Comparison of ENCODE assay signal across 13 cellular contexts in genomic region chr7:100582650-100583049, GRCh38. TPM values are rescaled to one million over a fixed set of nuclear protein-coding genes. Genes with fewer than 3 reads are reported as not detected.
A peak's percentile ranks its signal among the peaks of the same experiment; 100 is the strongest.
DNase-seq lines count a peak whose midpoint lies in the region; ATAC-seq, FAIRE-seq and TF ChIP-seq lines count a peak whose summit lies in the region.
"Had no signal": no experiment of that assay in that cellular context is flagged by ENCODE, and none has a peak within 500 bp of the region (broad histone marks: within the 10 kb centered on the region; RNA-seq: fewer than 3 reads in every experiment).

No MANE protein-coding gene starts in this region.

- no TSS peak for BruUV-seq in MCF 10A (replicated peaks; lab: Mats Ljungman, UMichigan)

- no peak for ATAC-seq in activated naive CD8-positive, alpha-beta T cell treated with anti-CD3 and anti-CD28 coated beads, Interleukin-2, amount 50 U/mL, for 24 hours

- H2BK5ac ChIP-seq in mesenchymal stem cell (ENCODE audit: low read depth, low read length, poor library complexity, severe bottlenecking), result no peak overlapping the region

- peaks cover 23% of the 10 kb centered on the region for H3K36me3 Mint-ChIP-seq in MCF 10A (ENCODE audit: insufficient read depth, unreplicated experiment)
- peaks cover 11% of the 10 kb centered on the region for H3K36me3 Mint-ChIP-seq in activated naive CD8-positive, alpha-beta T cell treated with anti-CD3 and anti-CD28 coated beads, Interleukin-2, amount 50 U/mL, for 24 hours (ENCODE audit: low read depth)

- H3K4me3 ChIP-seq in breast epithelium (peak overlapping the region in 2 of 3 donors; percentile 91 to 97), mesenchymal stem cell (ENCODE audit: insufficient read depth in 1 of 2, low read depth in 1 of 2, low read length in 2 of 2) (no peak overlapping the region), thyroid gland (replicated peaks in 1 of 3) (no peak overlapping the region)

- peaks cover 13% of the 10 kb centered on the region for H3K4me1 Mint-ChIP-seq in MCF 10A (ENCODE audit: insufficient read depth, unreplicated experiment)
- peaks cover 40% of the 10 kb centered on the region for H3K4me1 Mint-ChIP-seq in activated naive CD8-positive, alpha-beta T cell treated with anti-CD3 and anti-CD28 coated beads, Interleukin-2, amount 50 U/mL, for 24 hours

- H3K27me3 Mint-ChIP-seq in MCF 10A (ENCODE audit: insufficient read depth, unreplicated experiment), result no peaks in the 10 kb centered on the region
- H3K27me3 Mint-ChIP-seq in activated naive CD8-positive, alpha-beta T cell treated with anti-CD3 and anti-CD28 coated beads, Interleukin-2, amount 50 U/mL, for 24 hours, result peaks cover 3% of the 10 kb centered on the region

- FAIRE-seq in RCC 7860 (lab: Jason Lieb, UNC), result no peak
- FAIRE-seq: colon had no signal

- H3K4me2 ChIP-seq in mesenchymal stem cell (ENCODE audit: low read length, poor library complexity, severe bottlenecking), result no peak overlapping the region

- H2BK12ac ChIP-seq in mesenchymal stem cell (ENCODE audit: low read length in 2 of 2), result peak overlapping the region; percentile 7 to 65

- peak overlapping the region; percentile 69 for H2BK120ac ChIP-seq in mesenchymal stem cell (ENCODE audit: low read depth, low read length)

- no peak overlapping the region for H3K23ac ChIP-seq in mesenchymal stem cell (ENCODE audit: low read length in 2 of 2)

- POLR2A ChIA-PET in MCF 10A (lab: Yijun Ruan, JAX), result interaction anchor here (4.8 kb wide), 1 partner anchor 30 kb away, joined by 49 read pairs; the partner anchor contains the start of gene MOSPD3

- H3K9me3 Mint-ChIP-seq in MCF 10A (ENCODE audit: unreplicated experiment), result no peaks in the 10 kb centered on the region
- H3K9me3 Mint-ChIP-seq in activated naive CD8-positive, alpha-beta T cell treated with anti-CD3 and anti-CD28 coated beads, Interleukin-2, amount 50 U/mL, for 24 hours, result no peaks in the 10 kb centered on the region

- H3K27me3 ChIP-seq in breast epithelium (no peaks in the 10 kb centered on the region), mesenchymal stem cell (ENCODE audit: control insufficient read depth in 1 of 2, insufficient read depth in 1 of 2, low read length in 2 of 2) (no peaks in the 10 kb centered on the region), thyroid gland (no peaks in the 10 kb centered on the region)

- H2AK5ac ChIP-seq in mesenchymal stem cell (ENCODE audit: low read length, severe bottlenecking), result no peak overlapping the region

- peak overlapping the region; percentile 75 to 76 for H3K4ac ChIP-seq in mesenchymal stem cell (ENCODE audit: low read depth in 1 of 2, low read length in 2 of 2)

- H2BK15ac ChIP-seq in mesenchymal stem cell (ENCODE audit: low read depth, poor library complexity, severe bottlenecking), result peak overlapping the region; percentile 49

- peaks cover 7% of the 10 kb centered on the region for H3K36me3 ChIP-seq in breast epithelium
- peaks cover 48 to 54% of the 10 kb centered on the region in 2 experiments for H3K36me3 ChIP-seq in mesenchymal stem cell (ENCODE audit: control insufficient read depth in 1 of 2, insufficient read depth in 2 of 2, low read depth in 1 of 2, low read length in 2 of 2)
- peaks cover 36 to 41% of the 10 kb centered on the region in 2 donors for H3K36me3 ChIP-seq in thyroid gland

- H2AFZ ChIP-seq in mesenchymal stem cell (ENCODE audit: low read depth, low read length), result no peak overlapping the region

- H3K4me3 Mint-ChIP-seq in MCF 10A (ENCODE audit: unreplicated experiment), result no peak overlapping the region
- peak overlapping the region; percentile 6 for H3K4me3 Mint-ChIP-seq in activated naive CD8-positive, alpha-beta T cell treated with anti-CD3 and anti-CD28 coated beads, Interleukin-2, amount 50 U/mL, for 24 hours

- H3K9me3 ChIP-seq in breast epithelium, result no peaks in the 10 kb centered on the region
- H3K9me3 ChIP-seq in mesenchymal stem cell (ENCODE audit: control insufficient read depth, low read length), result no peaks in the 10 kb centered on the region
- H3K9me3 ChIP-seq in thyroid gland, result no peaks in the 10 kb centered on the region

- peak overlapping the region; percentile 13 to 17 for H3K18ac ChIP-seq in mesenchymal stem cell (ENCODE audit: low read depth in 1 of 2, low read length in 2 of 2)

- CTCF ChIA-PET in MCF 10A (lab: Yijun Ruan, JAX), result interaction anchor here (0.5 kb wide), 1 partner anchor 19 kb away, joined by 4 read pairs; the partner anchor contains the start of gene PCOLCE

- TF ChIP-seq POLR2A in breast epithelium (IDR thresholded peaks at IDR 0.05) (no peak), thyroid gland (IDR thresholded peaks at IDR 0.05) (no peak)

- peak overlapping the region; percentile 98 to 99 for H3K27ac ChIP-seq in breast epithelium
- peak overlapping the region; percentile 96 for H3K27ac ChIP-seq in mesenchymal stem cell (ENCODE audit: low read length, poor library complexity, severe bottlenecking)
- peak overlapping the region in 2 of 3 donors; percentile 10 to 37 for H3K27ac ChIP-seq in thyroid gland

- H4K8ac ChIP-seq in mesenchymal stem cell (ENCODE audit: low read length), result peak overlapping the region; percentile 74

- TF ChIP-seq CTCF in breast epithelium (IDR thresholded peaks at IDR 0.05) (no peak), MCF 10A (IDR thresholded peaks at IDR 0.05; ENCODE audit: unreplicated experiment) (no peak), thyroid gland (IDR thresholded peaks at IDR 0.05) (no peak)

- H3K4me1 ChIP-seq in breast epithelium (peaks cover 5 to 23% of the 10 kb centered on the region in 2 donors), mesenchymal stem cell (ENCODE audit: control insufficient read depth, insufficient read depth, low read depth, low read length) (peaks cover 29% of the 10 kb centered on the region), thyroid gland (peaks cover 36 to 37% of the 10 kb centered on the region in 2 donors)

- 80% methylated on average over 11 of the region's 11 CpGs for WGBS in mesenchymal stem cell
- WGBS in thyroid gland, 2 donors, result 69 to 77% methylated on average over 11 of the region's 11 CpGs

- H3K79me1 ChIP-seq in mesenchymal stem cell (replicated peaks; ENCODE audit: low read length, poor library complexity, severe bottlenecking), result peaks cover 31% of the 10 kb centered on the region

- intact Hi-C loops in breast epithelium (cut with DNase I; ENCODE audit: low total_unique reads) (no loop called here), MCF 10A (cut with micrococcal nuclease) (no loop called here), thyroid gland (cut with DNase I) (no loop called here)

- peak overlapping the region; percentile 74 for H4K91ac ChIP-seq in mesenchymal stem cell (ENCODE audit: low read length)

- peak overlapping the region; percentile 65 for H3K9ac ChIP-seq in mesenchymal stem cell (ENCODE audit: low read length)

- H3K27ac Mint-ChIP-seq in MCF 10A (ENCODE audit: low read depth, unreplicated experiment), result no peak overlapping the region
- H3K27ac Mint-ChIP-seq in activated naive CD8-positive, alpha-beta T cell treated with anti-CD3 and anti-CD28 coated beads, Interleukin-2, amount 50 U/mL, for 24 hours, result peak overlapping the region; percentile 90

- H3K14ac ChIP-seq in mesenchymal stem cell (ENCODE audit: low read length in 2 of 2), result peak overlapping the region in 1 of 2 experiments; percentile 14

- DNase-seq in breast epithelium (ENCODE audit: low spot score in 2 of 2), result no peak
- no peak for DNase-seq in MCF 10A (ENCODE audit: unreplicated experiment)
- no peak for DNase-seq in activated naive CD8-positive, alpha-beta T cell treated with anti-CD3 and anti-CD28 coated beads, Interleukin-2, amount 50 U/mL, for 24 hours
- no peak for DNase-seq in mesenchymal stem cell
- no peak for DNase-seq in thyroid gland
- DNase-seq in RCC 7860 (ENCODE audit: low spot score), result no peak
- DNase-seq in NCI-H2107 (lab: John Stamatoyannopoulos, UW), result no peak
- DNase-seq in NCI-H345 treated with DMSO at 0.1 percent for 48 hours (lab: John Stamatoyannopoulos, UW; ENCODE audit: unreplicated experiment), result no peak
- DNase-seq: activated CD4-positive, alpha-beta T cell treated with anti-CD3 and anti-CD28 coated beads for 4 hours; C1 segment of cervical spinal cord; NCI-H1417 had no signal

RNA-seq across cellular contexts. Expression of gene LRCH4, which starts 3.3 kb away (rescaled TPM):
- 10 to 100 TPM; 49.6 to 89.1 (median 88.1) TPM for total RNA-seq in breast epithelium
- total RNA-seq in MCF 10A (2022), result 21.4 and 22.3 TPM in 2 replicates
- polyA plus RNA-seq in mesenchymal stem cell (2013, experiment 1 of 2), result 72.6 TPM
- 68.0 TPM for polyA plus RNA-seq in mesenchymal stem cell (2013, experiment 2 of 2)
- total RNA-seq in thyroid gland, result 100 to 1,000 TPM in 1 of 4 donors, 10 to 100 TPM in 3; 55.0 to 107 (median 76.6) TPM

RNA-seq across cellular contexts. Expression of gene FBXO24, which starts 3.5 kb away (rescaled TPM):
- total RNA-seq in breast epithelium, result under 1 TPM in 2 of 3 donors, not detected in 1; 0.59 to 0.98 TPM
- 0.37 and 1.1 TPM in 2 replicates for total RNA-seq in MCF 10A (2022)
- polyA plus RNA-seq in mesenchymal stem cell (2013, experiment 1 of 2), result 0.37 TPM
- 0.33 TPM for polyA plus RNA-seq in mesenchymal stem cell (2013, experiment 2 of 2)
- under 1 TPM; 0.13 to 0.88 (median 0.50) TPM for total RNA-seq in thyroid gland

RNA-seq across cellular contexts. Expression of gene SAP25, which starts 8.9 kb away (rescaled TPM):
- total RNA-seq in breast epithelium (1 to 10 TPM in 1 of 3 donors, under 1 TPM in 2; 0.96 to 2.2 (median 0.98) TPM), MCF 10A (2022) (1.2 and 2.9 TPM in 2 replicates), thyroid gland (1 to 10 TPM in 2 of 4 donors, not detected in 2; 1.5 to 6.2 TPM)
- 1.9 TPM for polyA plus RNA-seq in mesenchymal stem cell (2013, experiment 1 of 2)
- 1.4 TPM for polyA plus RNA-seq in mesenchymal stem cell (2013, experiment 2 of 2)
- total RNA-seq: kidney epithelial cell had no signal

RNA-seq across cellular contexts. Expression of gene PCOLCE, which starts 19.5 kb away (rescaled TPM):
- total RNA-seq in breast epithelium (10 to 100 TPM; 33.1 to 61.8 (median 39.7) TPM), MCF 10A (2022) (2.0 and 3.6 TPM in 2 replicates), thyroid gland (10 to 100 TPM; 12.9 to 36.3 (median 22.1) TPM)
- polyA plus RNA-seq in mesenchymal stem cell (2013, experiment 1 of 2), result 255 TPM
- polyA plus RNA-seq in mesenchymal stem cell (2013, experiment 2 of 2), result 254 TPM

RNA-seq across cellular contexts. Expression of gene MOSPD3, which starts 29.7 kb away (rescaled TPM):
- total RNA-seq in breast epithelium, result 10 to 100 TPM in 2 of 3 donors, 1 to 10 TPM in 1; 8.8 to 12.6 (median 11.8) TPM
- 5.2 and 7.4 TPM in 2 replicates for total RNA-seq in MCF 10A (2022)
- 25.6 TPM for polyA plus RNA-seq in mesenchymal stem cell (2013, experiment 1 of 2)
- 23.4 TPM for polyA plus RNA-seq in mesenchymal stem cell (2013, experiment 2 of 2)
- total RNA-seq in thyroid gland, result 10 to 100 TPM in 3 of 4 donors, 1 to 10 TPM in 1; 9.1 to 22.7 (median 12.3) TPM

Comparison
In these comparisons a context has a peak if more than half of its experiments do, and no peak if none do; other contexts are left out.
1. H3K27ac ChIP-seq: peak in every context shown above with its lines; median percentile 98 in breast epithelium; 96 in mesenchymal stem cell; 24 in thyroid gland.
2. H3K4me3 ChIP-seq: peak in breast epithelium (2 of 3); none in mesenchymal stem cell (0 of 2) and thyroid gland (0 of 3).